Comparison of ENCODE assay signal across 1 cellular context in genomic region chr7:7100432-7100849, GRCh38.
TF ChIP-seq lines count a peak whose summit lies in the region.

No MANE protein-coding gene starts in this region.

TF ChIP-seq in K562, 482 proteins besides CTCF, POLR2A, EP300 and RAD21 (continued from another document and continues in another):
- TF ChIP-seq MGA (IDR thresholded peaks at IDR 0.05) (no peak), ETV6 (IDR thresholded peaks at IDR 0.05; ENCODE audit: borderline replicate concordance in 1 of 2, low read depth in 2 of 2, low read length in 1 of 2) (no peak), ETV6 (CRISPR knock-in tag; IDR thresholded peaks at IDR 0.05; ENCODE audit: borderline replicate concordance) (no peak), EHMT2 (IDR thresholded peaks at IDR 0.05) (no peak), YY1 (IDR thresholded peaks at IDR 0.05; ENCODE audit: borderline replicate concordance in 1 of 3, control insufficient read depth in 1 of 3, extremely low read depth in 1 of 3, insufficient read depth in 3 of 3, insufficient read length in 1 of 3, insufficient replicate concordance in 2 of 3, low read depth in 1 of 3, low read length in 2 of 3) (no peak), ZNF431 (CRISPR knock-in tag; IDR thresholded peaks at IDR 0.05) (peak; percentile 70; the same call in 1 of the 2 replicates), TCF7 (IDR thresholded peaks at IDR 0.05; ENCODE audit: borderline replicate concordance) (0 out of 2 replicates have a peak, but pooled peaks have one; percentile 40), ETV5 (CRISPR knock-in tag; IDR thresholded peaks at IDR 0.05; ENCODE audit: low read depth) (no peak), ZNF318 (IDR thresholded peaks at IDR 0.05; ENCODE audit: borderline replicate concordance in 1 of 2, low read depth in 1 of 2) (no peak), HDAC1 (IDR thresholded peaks at IDR 0.05) (peak in 1 of 2 experiments; percentile 82; a peak in 2 of 4 replicates), GABPB1 (CRISPR knock-in tag; IDR thresholded peaks at IDR 0.05) (no peak), ZNF77 (CRISPR knock-in tag; IDR thresholded peaks at IDR 0.05) (no peak), PRMT5 (CRISPR knock-in tag; IDR thresholded peaks at IDR 0.05) (no peak), RBM17 (IDR thresholded peaks at IDR 0.05; ENCODE audit: borderline replicate concordance, low read depth, low read length) (no peak), NFATC3 (IDR thresholded peaks at IDR 0.05) (no peak), ELK1 (CRISPR knock-in tag; IDR thresholded peaks at IDR 0.05) (no peak), RBBP5 (IDR thresholded peaks at IDR 0.05; ENCODE audit: borderline replicate concordance, insufficient read depth, low read length, poor library complexity, severe bottlenecking) (peak; percentile 44), HLTF (IDR thresholded peaks at IDR 0.05) (no peak), HDAC2 (IDR thresholded peaks at IDR 0.05) (peak; percentile 79), MAZ (CRISPR knock-in tag; conservative IDR thresholded peaks at IDR 0.05 in 1 of 2, IDR thresholded peaks at IDR 0.05 in 1 of 2) (no peak), ZZZ3 (IDR thresholded peaks at IDR 0.05) (no peak), E2F6 (IDR thresholded peaks at IDR 0.05; ENCODE audit: borderline replicate concordance in 1 of 2, extremely low read depth in 1 of 2, insufficient read depth in 1 of 2, insufficient read length in 1 of 2, low read depth in 1 of 2, low read length in 1 of 2, poor library complexity in 1 of 2, severe bottlenecking in 1 of 2) (peak; percentile 20 to 24), PTRF (tag; IDR thresholded peaks at IDR 0.05) (no peak), TEAD1 (CRISPR knock-in tag; IDR thresholded peaks at IDR 0.05) (no peak), ZNF174 (CRISPR knock-in tag; IDR thresholded peaks at IDR 0.05) (no peak), SMARCC2 (IDR thresholded peaks at IDR 0.05; ENCODE audit: low read depth) (peak; percentile 41; the same call in 1 of the 2 replicates), GATA2 (CRISPR knock-in tag; IDR thresholded peaks at IDR 0.05) (peak; percentile 95), COPS2 (conservative IDR thresholded peaks at IDR 0.05) (no peak), ETS1 (conservative IDR thresholded peaks at IDR 0.05; ENCODE audit: control insufficient read depth, low read depth, low read length) (peak; percentile 79; the same call in 1 of the 2 replicates), ID3 (CRISPR knock-in tag; IDR thresholded peaks at IDR 0.05) (no peak), ID3 (tag; IDR thresholded peaks at IDR 0.05) (no peak), ADNP (tag; IDR thresholded peaks at IDR 0.05) (no peak), SNRNP70 (optimal IDR thresholded peaks at IDR 0.05; ENCODE audit: low read depth, low read length) (no peak), HES1 (IDR thresholded peaks at IDR 0.05; ENCODE audit: low read depth) (no peak), HDAC3 (IDR thresholded peaks at IDR 0.05; ENCODE audit: borderline replicate concordance, partially characterized antibody) (peak; percentile 61), CHD2 (IDR thresholded peaks at IDR 0.05; ENCODE audit: low read depth, low read length) (no peak)
